8 cellular contexts compared by ENCODE assay signal in the genomic region with DNA sequence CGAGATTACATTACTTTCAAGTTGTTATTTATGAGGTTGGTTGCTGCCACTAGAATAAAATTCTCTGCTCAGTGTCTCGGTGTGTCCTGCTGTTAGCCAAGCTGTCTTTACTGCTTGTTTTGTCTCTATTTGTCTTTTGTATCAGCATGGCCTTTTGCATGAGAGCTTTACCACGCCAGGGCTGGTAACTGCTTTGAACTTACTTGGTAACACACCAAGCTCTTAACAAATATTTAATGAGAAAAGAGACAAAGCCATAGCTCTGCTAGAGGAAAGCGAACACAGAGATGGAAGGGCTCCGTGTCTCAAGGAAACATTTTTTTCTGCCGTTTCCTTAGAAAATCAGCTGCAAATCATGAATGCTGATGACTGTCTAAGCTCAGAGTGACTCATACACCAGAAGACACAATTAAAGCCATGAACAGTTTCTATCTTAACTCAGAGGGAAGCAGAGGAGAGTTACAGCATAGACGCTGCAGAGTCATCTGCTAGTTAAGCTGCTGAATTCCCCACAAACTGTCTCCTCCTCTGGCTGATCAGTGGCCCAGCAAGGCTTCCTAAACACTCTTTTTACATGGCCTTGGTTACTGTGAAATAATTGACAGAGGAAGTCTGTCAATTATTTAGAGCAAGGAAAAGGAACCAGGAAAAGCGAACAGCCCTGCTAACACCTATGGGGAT. TPM values are rescaled to one million over a fixed set of nuclear protein-coding genes. Genes with fewer than 3 reads are reported as not detected.
DNase-seq lines count a peak whose midpoint lies in the region; ATAC-seq and TF ChIP-seq lines count a peak whose summit lies in the region.

No MANE protein-coding gene starts in this region.

- ATAC-seq in GM18858 (IDR thresholded peaks at IDR 0.05; ENCODE audit: unreplicated experiment) (peak; percentile 47), HG03354 (IDR thresholded peaks at IDR 0.05; ENCODE audit: poor library complexity, severe bottlenecking, unreplicated experiment) (peak; percentile 53), heart right ventricle (peak in 7 of 8 donors; percentile 53 to 85 (median 74))
- ATAC-seq in stimulated activated effector memory CD8-positive, alpha-beta T cell treated with anti-CD3 and anti-CD28 coated beads, Interleukin-12 subunit alpha, Interleukin-12 subunit beta, amount 100 ng/mL, for 72 hours: peak; percentile 93

- TF ChIP-seq CTCF in heart right ventricle (IDR thresholded peaks at IDR 0.05): no peak
- TF ChIP-seq CTCF in spleen (IDR thresholded peaks at IDR 0.05 in 8 of 11, conservative IDR thresholded peaks at IDR 0.05 in 3 of 11): no peak

- H3K4me3 Mint-ChIP-seq in activated CD4-positive, alpha-beta memory T cell treated with anti-CD3 and anti-CD28 coated beads, Interleukin-2, amount 10 ng/mL, durations not matched to agents 7 days and 5 days: no peak overlapping the region
- peak overlapping the region; percentile 53 for H3K4me3 Mint-ChIP-seq in stimulated activated effector memory CD8-positive, alpha-beta T cell treated with anti-CD3 and anti-CD28 coated beads, Interleukin-12 subunit alpha, Interleukin-12 subunit beta, amount 100 ng/mL, for 72 hours

- H3K4me1 Mint-ChIP-seq in activated CD4-positive, alpha-beta memory T cell treated with anti-CD3 and anti-CD28 coated beads, Interleukin-2, amount 10 ng/mL, durations not matched to agents 7 days and 5 days: peaks cover 55% of the 10 kb centered on the region
- peaks cover 66% of the 10 kb centered on the region for H3K4me1 Mint-ChIP-seq in stimulated activated effector memory CD8-positive, alpha-beta T cell treated with anti-CD3 and anti-CD28 coated beads, Interleukin-12 subunit alpha, Interleukin-12 subunit beta, amount 100 ng/mL, for 72 hours

- H3K9me3 ChIP-seq in heart right ventricle (no peaks in the 10 kb centered on the region), spleen (no peaks in the 10 kb centered on the region)

- DNase-seq in activated CD4-positive, alpha-beta memory T cell treated with anti-CD3 and anti-CD28 coated beads, Interleukin-2, amount 10 ng/mL, durations not matched to agents 7 days and 5 days: no peak
- DNase-seq in heart right ventricle (no peak), spleen (no peak), NCI-H748 treated with DMSO at 0.1 percent for 48 hours (lab: John Stamatoyannopoulos, UW) (no peak)
- DNase-seq in stimulated activated effector memory CD8-positive, alpha-beta T cell treated with anti-CD3 and anti-CD28 coated beads, Interleukin-12 subunit alpha, Interleukin-12 subunit beta, amount 100 ng/mL, for 72 hours (ENCODE audit: low spot score in 2 of 2): no peak
- DNase-seq in effector CD4-positive, alpha-beta T cell: no peak

- POLR2A ChIA-PET in activated CD4-positive, alpha-beta memory T cell treated with anti-CD3 and anti-CD28 coated beads, Interleukin-2, amount 10 ng/mL, durations not matched to agents 7 days and 5 days (lab: Charles Lee): interaction anchor here (0.7 to 1.4 kb wide), 2 partner anchors 12 to 45 kb away, joined by 3 to 8 read pairs; a partner anchor contains a TSS

- intact Hi-C loops in heart right ventricle (cut with DNase I) (no loop called here), spleen (cut with DNase I; ENCODE audit: low total_unique reads) (no loop called here)

- H3K36me3 ChIP-seq in heart right ventricle: peaks cover 0 to 18% (median 0%) of the 10 kb centered on the region in 9 donors
- H3K36me3 ChIP-seq in spleen: no peaks in the 10 kb centered on the region

- peaks cover 5% of the 10 kb centered on the region for H3K9me3 Mint-ChIP-seq in activated CD4-positive, alpha-beta memory T cell treated with anti-CD3 and anti-CD28 coated beads, Interleukin-2, amount 10 ng/mL, durations not matched to agents 7 days and 5 days
- H3K9me3 Mint-ChIP-seq in stimulated activated effector memory CD8-positive, alpha-beta T cell treated with anti-CD3 and anti-CD28 coated beads, Interleukin-12 subunit alpha, Interleukin-12 subunit beta, amount 100 ng/mL, for 72 hours: peaks cover 4% of the 10 kb centered on the region

- H3K27me3 ChIP-seq in heart right ventricle: no peaks in the 10 kb centered on the region
- no peaks in the 10 kb centered on the region for H3K27me3 ChIP-seq in spleen (replicated peaks in 1 of 7)

- H3K36me3 Mint-ChIP-seq in activated CD4-positive, alpha-beta memory T cell treated with anti-CD3 and anti-CD28 coated beads, Interleukin-2, amount 10 ng/mL, durations not matched to agents 7 days and 5 days (ENCODE audit: low read depth): peaks cover 40% of the 10 kb centered on the region
- H3K36me3 Mint-ChIP-seq in stimulated activated effector memory CD8-positive, alpha-beta T cell treated with anti-CD3 and anti-CD28 coated beads, Interleukin-12 subunit alpha, Interleukin-12 subunit beta, amount 100 ng/mL, for 72 hours: peaks cover 15% of the 10 kb centered on the region

- H3K4me3 ChIP-seq in heart right ventricle (peak overlapping the region in 1 of 10 donors; percentile 13), spleen (no peak overlapping the region)

- no peaks in the 10 kb centered on the region for H3K27me3 Mint-ChIP-seq in activated CD4-positive, alpha-beta memory T cell treated with anti-CD3 and anti-CD28 coated beads, Interleukin-2, amount 10 ng/mL, durations not matched to agents 7 days and 5 days

- H3K4me1 ChIP-seq in heart right ventricle (peaks cover 0 to 45% (median 29%) of the 10 kb centered on the region in 9 donors), spleen (peaks cover 11 to 50% (median 40%) of the 10 kb centered on the region in 6 donors)

- CTCF ChIA-PET in activated CD4-positive, alpha-beta memory T cell treated with anti-CD3 and anti-CD28 coated beads, Interleukin-2, amount 10 ng/mL, durations not matched to agents 7 days and 5 days (lab: Charles Lee): interaction anchor here (1.3 kb wide), 1 partner anchor 141 kb away, joined by 8 read pairs; no protein-coding TSS in a partner anchor

- no peak for TF ChIP-seq POLR2A in spleen (IDR thresholded peaks at IDR 0.05)

- WGBS in heart right ventricle, 2 donors: 55 to 63% methylated on average over 8 of the region's 8 CpGs
- 37 to 45% (median 38%) methylated on average over 8 of the region's 8 CpGs for WGBS in spleen, 5 donors

- peak overlapping the region in 6 of 10 donors; percentile 12 to 81 (median 41) for H3K27ac ChIP-seq in heart right ventricle
- H3K27ac ChIP-seq in spleen: peak overlapping the region in 3 of 8 donors; percentile 26 to 60 (median 45)

- H3K27ac Mint-ChIP-seq in activated CD4-positive, alpha-beta memory T cell treated with anti-CD3 and anti-CD28 coated beads, Interleukin-2, amount 10 ng/mL, durations not matched to agents 7 days and 5 days: peak overlapping the region; percentile 77
- H3K27ac Mint-ChIP-seq in stimulated activated effector memory CD8-positive, alpha-beta T cell treated with anti-CD3 and anti-CD28 coated beads, Interleukin-12 subunit alpha, Interleukin-12 subunit beta, amount 100 ng/mL, for 72 hours: peak overlapping the region; percentile 11

RNA-seq across cellular contexts. Expression of a gene that starts 44.8 kb away (rescaled TPM):
- 10 to 100 TPM; 13.9 to 14.3 TPM for total RNA-seq in activated CD4-positive, alpha-beta memory T cell treated with anti-CD3 and anti-CD28 coated beads, Interleukin-2, amount 10 ng/mL, durations not matched to agents 7 days and 5 days
- total RNA-seq in heart right ventricle (1 to 10 TPM; 1.3 to 3.8 (median 1.9) TPM), spleen (10 to 100 TPM in 4 of 7 donors, 1 to 10 TPM in 3; 6.8 to 16.8 (median 10.3) TPM)
- polyA plus RNA-seq in heart right ventricle (1 to 10 TPM; 1.2 to 1.3 TPM), spleen (1 to 10 TPM in 2 of 3 donors, under 1 TPM in 1; 0.80 to 2.3 (median 1.2) TPM)
